Comparison of ENCODE assay signal across 7 cellular contexts in the genomic region with DNA sequence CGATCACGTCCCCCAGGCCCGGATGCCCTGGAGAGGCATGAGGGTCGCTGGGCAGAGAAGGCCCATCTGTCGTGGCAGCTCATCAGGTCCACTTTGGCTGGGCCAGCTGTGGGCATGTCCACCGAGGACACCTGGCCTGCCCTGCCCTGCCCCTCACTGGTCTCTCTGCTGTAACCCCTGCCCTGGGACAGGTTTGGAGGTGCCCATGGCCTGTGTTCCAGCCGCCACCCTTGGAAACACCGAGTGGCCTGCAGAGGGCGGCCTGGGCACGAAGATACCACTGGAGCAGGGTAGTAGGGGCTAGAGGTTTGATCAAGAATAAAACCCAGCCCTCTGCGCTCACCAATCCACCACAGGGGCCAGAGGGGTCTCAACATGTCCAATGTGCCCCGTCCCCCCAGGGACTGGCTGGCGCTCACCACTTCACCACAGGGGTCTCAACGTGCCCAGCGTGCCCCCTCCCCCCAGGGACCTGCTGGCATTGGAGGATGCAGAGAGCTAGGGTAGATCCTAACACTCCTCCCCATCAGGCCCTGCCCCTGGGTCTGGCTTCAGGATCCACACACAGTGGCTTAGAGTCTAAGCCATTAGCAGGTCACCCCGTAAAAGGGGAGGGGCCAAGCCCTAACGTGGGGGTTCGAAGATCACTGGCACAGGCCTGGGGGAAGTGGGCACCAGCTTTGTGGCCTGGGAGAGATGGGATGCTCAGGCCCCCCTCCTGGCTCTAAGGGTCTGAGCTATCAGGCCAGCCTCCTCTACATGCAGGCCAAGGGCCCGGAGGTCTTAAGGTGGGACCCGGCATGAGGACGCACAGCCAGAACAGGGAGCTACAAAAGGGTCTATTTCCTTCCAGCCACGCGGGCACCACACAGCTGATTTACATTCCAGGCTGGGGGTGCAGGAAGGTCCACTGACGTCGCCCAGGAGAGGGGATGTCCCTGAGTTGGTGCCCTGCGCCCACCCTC. TPM values are rescaled to one million over a fixed set of nuclear protein-coding genes. Genes with fewer than 3 reads are reported as not detected.
DNase-seq lines count a peak whose midpoint lies in the region; ATAC-seq and TF ChIP-seq lines count a peak whose summit lies in the region.

No MANE protein-coding gene starts in this region.

- H3K56ac ChIP-seq in mesendoderm (ENCODE audit: low read length) = peak overlapping the region; percentile 66

- no peak overlapping the region for H2AK5ac ChIP-seq in mesendoderm (ENCODE audit: low read length)

- H3K18ac ChIP-seq in mesendoderm (ENCODE audit: low read length) = no peak overlapping the region

- H4K5ac ChIP-seq in mesendoderm (ENCODE audit: low read length) = no peak overlapping the region

- no peaks in the 10 kb centered on the region for H3K9me3 Mint-ChIP-seq in activated CD4-positive, alpha-beta memory T cell treated with anti-CD3 and anti-CD28 coated beads for 36 hours
- no peaks in the 10 kb centered on the region for H3K9me3 Mint-ChIP-seq in stimulated activated memory B cell treated with anti-CD40 and anti-IgM and Interleukin-4, amounts not matched to agents 10 μg/mL and 1 μg/mL and 100 μg/mL, for 72 hours

- no peak overlapping the region for H4K8ac ChIP-seq in mesendoderm (ENCODE audit: low read depth, low read length)

- no peak overlapping the region for H3K27ac Mint-ChIP-seq in activated CD4-positive, alpha-beta memory T cell treated with anti-CD3 and anti-CD28 coated beads for 36 hours
- peak overlapping the region; percentile 48 for H3K27ac Mint-ChIP-seq in stimulated activated memory B cell treated with anti-CD40 and anti-IgM and Interleukin-4, amounts not matched to agents 10 μg/mL and 1 μg/mL and 100 μg/mL, for 72 hours

- no peaks in the 10 kb centered on the region for H3K79me2 ChIP-seq in mesendoderm (ENCODE audit: control insufficient read depth, insufficient read depth, low read length)

- peak; percentile 74 for TF ChIP-seq CTCF in GM12872 (IDR thresholded peaks at IDR 0.05; ENCODE audit: insufficient read depth, low read depth, low read length)

- no peak overlapping the region for H3K4ac ChIP-seq in mesendoderm (ENCODE audit: low read depth, low read length)

- H3K9ac ChIP-seq in mesendoderm (ENCODE audit: low read length) = peak overlapping the region; percentile 75

- no peak overlapping the region for H3K4me2 ChIP-seq in mesendoderm (ENCODE audit: low read length)

- peaks cover 4% of the 10 kb centered on the region for H3K36me3 Mint-ChIP-seq in activated CD4-positive, alpha-beta memory T cell treated with anti-CD3 and anti-CD28 coated beads for 36 hours
- H3K36me3 Mint-ChIP-seq in stimulated activated memory B cell treated with anti-CD40 and anti-IgM and Interleukin-4, amounts not matched to agents 10 μg/mL and 1 μg/mL and 100 μg/mL, for 72 hours = peaks cover 7% of the 10 kb centered on the region

- H2BK120ac ChIP-seq in mesendoderm (ENCODE audit: low read depth, low read length) = no peak overlapping the region

- POLR2A ChIA-PET in activated CD4-positive, alpha-beta memory T cell treated with anti-CD3 and anti-CD28 coated beads for 36 hours (lab: Charles Lee) = interaction anchor here (1.4 to 3.4 kb wide), 4 partner anchors 10 to 273 kb away, joined by 4 to 15 read pairs (median 4); a partner anchor contains a TSS

- peak; percentile 72 for ATAC-seq in stimulated activated memory B cell treated with anti-CD40 and anti-IgM and Interleukin-4, amounts not matched to agents 10 μg/mL and 1 μg/mL and 100 μg/mL, for 72 hours
- ATAC-seq in GM18520 (IDR thresholded peaks at IDR 0.05; ENCODE audit: unreplicated experiment) = no peak

- no peaks in the 10 kb centered on the region for H3K27me3 Mint-ChIP-seq in activated CD4-positive, alpha-beta memory T cell treated with anti-CD3 and anti-CD28 coated beads for 36 hours
- peaks cover 4% of the 10 kb centered on the region for H3K27me3 Mint-ChIP-seq in stimulated activated memory B cell treated with anti-CD40 and anti-IgM and Interleukin-4, amounts not matched to agents 10 μg/mL and 1 μg/mL and 100 μg/mL, for 72 hours

- no peak overlapping the region for H3K27ac ChIP-seq in mesendoderm (ENCODE audit: low read depth, low read length)

- no peak overlapping the region for H2BK5ac ChIP-seq in mesendoderm (ENCODE audit: low read length)

- no peaks in the 10 kb centered on the region for H3K27me3 ChIP-seq in mesendoderm (ENCODE audit: insufficient read depth, low read length, poor library complexity)

- no peak overlapping the region for H3K23ac ChIP-seq in mesendoderm (ENCODE audit: low read length)

- intact Hi-C loops in activated CD4-positive, alpha-beta memory T cell treated with anti-CD3 and anti-CD28 coated beads for 36 hours (cut with micrococcal nuclease) = no loop called here

- H3K79me1 ChIP-seq in mesendoderm (ENCODE audit: low read length) = peaks cover 2% of the 10 kb centered on the region

- peaks cover 18% of the 10 kb centered on the region for H3K4me1 Mint-ChIP-seq in activated CD4-positive, alpha-beta memory T cell treated with anti-CD3 and anti-CD28 coated beads for 36 hours (ENCODE audit: low read depth)
- H3K4me1 Mint-ChIP-seq in stimulated activated memory B cell treated with anti-CD40 and anti-IgM and Interleukin-4, amounts not matched to agents 10 μg/mL and 1 μg/mL and 100 μg/mL, for 72 hours = peaks cover 29% of the 10 kb centered on the region

- no peaks in the 10 kb centered on the region for H3K36me3 ChIP-seq in mesendoderm (ENCODE audit: control insufficient read depth, insufficient read depth, low read length)

- H3K4me3 Mint-ChIP-seq in activated CD4-positive, alpha-beta memory T cell treated with anti-CD3 and anti-CD28 coated beads for 36 hours = no peak overlapping the region
- H3K4me3 Mint-ChIP-seq in stimulated activated memory B cell treated with anti-CD40 and anti-IgM and Interleukin-4, amounts not matched to agents 10 μg/mL and 1 μg/mL and 100 μg/mL, for 72 hours = peak overlapping the region; percentile 35

- CTCF ChIA-PET in activated CD4-positive, alpha-beta memory T cell treated with anti-CD3 and anti-CD28 coated beads for 36 hours (lab: Charles Lee) = interaction anchor here (0.6 to 3.5 kb wide), 15 partner anchors 8 to 368 kb away, joined by 3 to 23 read pairs (median 4); a partner anchor contains a TSS

- H3K4me1 ChIP-seq in mesendoderm (ENCODE audit: control insufficient read depth, low read depth, low read length) = no peaks in the 10 kb centered on the region

- no CpG with 5 or more reads among the region's 26 CpGs for WGBS in mesendoderm (ENCODE audit: extremely low coverage, insufficient coverage, low lambda C conversion rate)

- H2BK15ac ChIP-seq in mesendoderm (replicated peaks; ENCODE audit: low read depth) = no peak overlapping the region

- no peak overlapping the region for H3K4me3 ChIP-seq in mesendoderm (ENCODE audit: low read length)

- DNase-seq in NCI-H1105 treated with DMSO at 0.1 percent for 48 hours (lab: John Stamatoyannopoulos, UW) (peak; percentile 39), mesendoderm (peak; percentile 75)
- DNase-seq in activated CD4-positive, alpha-beta memory T cell treated with anti-CD3 and anti-CD28 coated beads for 36 hours = peak; percentile 79
- peak; percentile 48 for DNase-seq in effector CD8-positive, alpha-beta T cell (lab: John Stamatoyannopoulos, UW)

RNA-seq across cellular contexts. Expression of a gene that starts 1.3 kb away (rescaled TPM):
- total RNA-seq in activated CD4-positive, alpha-beta memory T cell treated with anti-CD3 and anti-CD28 coated beads for 36 hours = 10 to 100 TPM; 46.1 to 47.6 TPM
- 8.9 TPM for polyA plus RNA-seq in mesendoderm (2013, experiment 1 of 2)
- polyA plus RNA-seq in mesendoderm (2013, experiment 2 of 2) = 8.2 TPM

RNA-seq across cellular contexts. Expression of a gene that starts 7.5 kb away (rescaled TPM):
- total RNA-seq in activated CD4-positive, alpha-beta memory T cell treated with anti-CD3 and anti-CD28 coated beads for 36 hours = 10 to 100 TPM; 41.4 to 43.8 TPM
- polyA plus RNA-seq in mesendoderm (2013, experiment 1 of 2) = 8.0 TPM
- 7.6 TPM for polyA plus RNA-seq in mesendoderm (2013, experiment 2 of 2)

RNA-seq across cellular contexts. Expression of a gene that starts 9.1 kb away (rescaled TPM):
- 1 to 10 TPM; 9.1 to 9.7 TPM for total RNA-seq in activated CD4-positive, alpha-beta memory T cell treated with anti-CD3 and anti-CD28 coated beads for 36 hours
- polyA plus RNA-seq in mesendoderm (2013, experiment 1 of 2) = 5.1 TPM
- 5.2 TPM for polyA plus RNA-seq in mesendoderm (2013, experiment 2 of 2)

RNA-seq across cellular contexts. Expression of a gene that starts 17.8 kb away (rescaled TPM):
- 10 to 100 TPM; 23.1 to 24.6 TPM for total RNA-seq in activated CD4-positive, alpha-beta memory T cell treated with anti-CD3 and anti-CD28 coated beads for 36 hours
- 0.42 TPM for polyA plus RNA-seq in mesendoderm (2013, experiment 1 of 2)
- 0.36 TPM for polyA plus RNA-seq in mesendoderm (2013, experiment 2 of 2)

RNA-seq across cellular contexts. Expression of a gene that starts 51.6 kb away (rescaled TPM):
- 10 to 100 TPM; 18.8 to 19.7 TPM for total RNA-seq in activated CD4-positive, alpha-beta memory T cell treated with anti-CD3 and anti-CD28 coated beads for 36 hours
- 8.4 TPM for polyA plus RNA-seq in mesendoderm (2013, experiment 1 of 2)
- polyA plus RNA-seq in mesendoderm (2013, experiment 2 of 2) = 8.9 TPM
